ENCODE assay signal across 9 cellular contexts in genomic region chr1:52552236-52552504, GRCh38. TPM values are rescaled to one million over a fixed set of nuclear protein-coding genes. Genes with fewer than 3 reads are reported as not detected.
DNase-seq lines count a peak whose midpoint lies in the region; FAIRE-seq and TF ChIP-seq lines count a peak whose summit lies in the region.
"Had no signal": no experiment of that assay in that cellular context is flagged by ENCODE, and none has a peak within 500 bp of the region (broad histone marks: within the 10 kb centered on the region; RNA-seq: fewer than 3 reads in every experiment).

No MANE protein-coding gene starts in this region.

- H3K4ac ChIP-seq in H1 (replicated peaks; ENCODE audit: insufficient read length, low read depth, low read length), result no peak overlapping the region

- no peak overlapping the region for H4K5ac ChIP-seq in H1 (ENCODE audit: insufficient read length, low read depth, low read length)

- H3K14ac ChIP-seq in H1 (ENCODE audit: insufficient read length), result no peak overlapping the region

- H3K4me1 ChIP-seq in H1 (replicated peaks in 1 of 4; ENCODE audit: control insufficient read depth in 3 of 4, insufficient read depth in 4 of 4, low read length in 3 of 4), result peaks cover 3 to 11% (median 9%) of the 10 kb centered on the region in 4 experiments; a peak in 5 of 7 replicates
- no peaks in the 10 kb centered on the region for H3K4me1 ChIP-seq in mucosa of stomach (ENCODE audit: control insufficient read depth, insufficient read depth, low read length)

- H2AK5ac ChIP-seq in H1 (ENCODE audit: low read depth, low read length), result no peak overlapping the region

- H3K4me1 Mint-ChIP-seq in HFFc6 (ENCODE audit: low read depth) (peaks cover 42% of the 10 kb centered on the region), CD14-positive monocyte (peaks cover 21% of the 10 kb centered on the region)

- H3K4me3 Mint-ChIP-seq in HFFc6 (no peak overlapping the region), CD14-positive monocyte (no peak overlapping the region)
- H3K4me3 Mint-ChIP-seq: dendritic cell treated with granulocyte-macrophage colony-stimulating factor and Interleukin-4, amounts not matched to agents 40 ng/mL and 50 ng/mL, for 4 days had no signal

- intact Hi-C loops in CD14-positive monocyte (cut with micrococcal nuclease), result loop anchor here (10.0 kb wide), 3 partner anchors 83 to 147 kb away; partner anchors contain the start of genes SHISAL2A (in 2 of the 2), ORC1 (in 1 of the 2) and PRPF38A (in 1 of the 2)

- DNase-seq in EL, result peak; percentile 61
- peak; percentile 34 for DNase-seq in HFFc6
- peak; percentile 33 for DNase-seq in NCI-H345 treated with DMSO at 0.1 percent for 48 hours (lab: John Stamatoyannopoulos, UW; ENCODE audit: unreplicated experiment)
- DNase-seq in activated CD4-positive, alpha-beta T cell treated with anti-CD3 and anti-CD28 coated beads, Interleukin-2, amount 50 U/mL, for 48 hours, result peak; percentile 71 to 78
- no peak for DNase-seq in H1 (ENCODE audit: low read depth in 1 of 2, low spot score in 2 of 2)
- DNase-seq in stimulated activated CD8-positive, alpha-beta memory T cell treated with anti-CD3 and anti-CD28 coated beads, Interleukin-7, amount 100 ng/mL, for 24 hours (ENCODE audit: low read depth), result peak; percentile 28
- DNase-seq in CD14-positive monocyte (ENCODE audit: low spot score), result no peak

- no peak for FAIRE-seq in H1 (lab: Jason Lieb, UNC)

- H3K36me3 Mint-ChIP-seq in HFFc6 (ENCODE audit: low read depth) (no peaks in the 10 kb centered on the region), CD14-positive monocyte (no peaks in the 10 kb centered on the region)

- no peak for TF ChIP-seq EP300 in H1 (IDR thresholded peaks at IDR 0.05; ENCODE audit: borderline replicate concordance in 1 of 2, low read depth in 2 of 2, low read length in 2 of 2)

- H4K91ac ChIP-seq in H1 (replicated peaks; ENCODE audit: insufficient read length, low read length), result no peak overlapping the region

- TF ChIP-seq CTCF in HFFc6 (IDR thresholded peaks at IDR 0.05) (no peak), H1 (IDR thresholded peaks at IDR 0.05; ENCODE audit: control extremely low read depth in 1 of 3, insufficient read depth in 1 of 3, low read depth in 1 of 3, low read length in 3 of 3) (no peak), CD14-positive monocyte (IDR thresholded peaks at IDR 0.05) (no peak)

- 3% methylated on average over 14 of the region's 14 CpGs; no CpG with 5 or more reads in 1 of the 2 experiments for WGBS in H1 (ENCODE audit: extremely low coverage in 1 of 2, insufficient coverage in 1 of 2, insufficient read length in 1 of 2, insufficient replicate concordance in 2 of 2, low coverage in 1 of 2, low lambda C conversion rate in 2 of 2, missing lambda C conversion rate in 1 of 2), 2 experiments

- H3K18ac ChIP-seq in H1 (ENCODE audit: extremely low read depth, low read length), result no peak overlapping the region

- no peak overlapping the region for H2BK15ac ChIP-seq in H1 (ENCODE audit: low read length)

- H3K4me2 ChIP-seq in H1 (ENCODE audit: insufficient read depth in 1 of 2, low read depth in 2 of 2, low read length in 2 of 2), result peak overlapping the region; percentile 79 to 85

- peak overlapping the region; percentile 75 to 94 (median 87) for H3K4me3 ChIP-seq in H1 (ENCODE audit: extremely low read depth in 1 of 4, insufficient read depth in 2 of 4, low read depth in 3 of 4, low read length in 4 of 4)
- H3K4me3 ChIP-seq in mucosa of stomach (ENCODE audit: low read length), result peak overlapping the region; percentile 78

- peaks cover 13 to 53% of the 10 kb centered on the region in 2 experiments; a peak in 3 of 4 replicates for H3K79me2 ChIP-seq in H1 (ENCODE audit: control insufficient read depth in 1 of 2, insufficient read depth in 2 of 2, low read length in 2 of 2)

- H4K8ac ChIP-seq in H1 (ENCODE audit: extremely low read depth, insufficient read depth, low read length), result no peak overlapping the region

- peaks cover 4 to 9% of the 10 kb centered on the region in 2 experiments for H4K20me1 ChIP-seq in H1 (replicated peaks in 1 of 2; ENCODE audit: control insufficient read depth in 1 of 2, insufficient read depth in 2 of 2, low read length in 2 of 2)

- no peak overlapping the region for H3K27ac Mint-ChIP-seq in HFFc6
- H3K27ac Mint-ChIP-seq in CD14-positive monocyte, result no peak overlapping the region
- H3K27ac Mint-ChIP-seq: dendritic cell treated with granulocyte-macrophage colony-stimulating factor and Interleukin-4, amounts not matched to agents 40 ng/mL and 50 ng/mL, for 4 days had no signal

- no peak overlapping the region for H2BK20ac ChIP-seq in H1 (ENCODE audit: low read length)

- TF ChIP-seq POLR2A in H1 (IDR thresholded peaks at IDR 0.05; ENCODE audit: control extremely low read depth in 1 of 2, low read depth in 2 of 2, low read length in 2 of 2), result no peak; a peak in 1 of 3 replicates

- H3K27me3 Mint-ChIP-seq in HFFc6 (ENCODE audit: insufficient read depth) (peaks cover under 1% of the 10 kb centered on the region; the same call in 1 of the 2 replicates), CD14-positive monocyte (ENCODE audit: low read depth in 3 of 3) (peaks cover 2 to 6% (median 5%) of the 10 kb centered on the region in 3 donors)

- no peaks in the 10 kb centered on the region for H3K27me3 ChIP-seq in H1 (replicated peaks in 1 of 4; ENCODE audit: control insufficient read depth in 3 of 4, extremely low read depth in 1 of 4, insufficient read depth in 3 of 4, low read length in 3 of 4)
- no peaks in the 10 kb centered on the region for H3K27me3 ChIP-seq in mucosa of stomach (ENCODE audit: control insufficient read depth, insufficient read depth, low read length)

- POLR2A ChIA-PET in H1 (lab: Charles Lee; ENCODE audit: partially characterized antibody), result interaction anchor here (0.7 to 2.2 kb wide), 2 partner anchors 25 to 50 kb away, joined by 3 to 5 read pairs; partner anchors contain the start of gene GPX7

- H2BK12ac ChIP-seq in H1 (ENCODE audit: low read depth, low read length), result no peak overlapping the region

- H3K9ac ChIP-seq in H1 (replicated peaks in 1 of 4; ENCODE audit: extremely low read depth in 1 of 4, low read depth in 3 of 4, low read length in 3 of 4) (peak overlapping the region; percentile 59 to 94 (median 74); a peak in 6 of 7 replicates), mucosa of stomach (ENCODE audit: low read length) (peak overlapping the region; percentile 79)

- no peak overlapping the region for H3K56ac ChIP-seq in H1 (replicated peaks; ENCODE audit: insufficient read length, low read depth, low read length)

- H3K23me2 ChIP-seq in H1 (ENCODE audit: low read depth, low read length), result peaks cover 16% of the 10 kb centered on the region

- H3K36me3 ChIP-seq in H1 (ENCODE audit: control insufficient read depth in 2 of 4, insufficient read depth in 4 of 4, low read length in 3 of 4), result no peaks in the 10 kb centered on the region
- no peaks in the 10 kb centered on the region for H3K36me3 ChIP-seq in mucosa of stomach (ENCODE audit: control insufficient read depth, insufficient read depth, low read length)

- H3K79me1 ChIP-seq in H1 (ENCODE audit: low read depth, low read length), result peaks cover 3% of the 10 kb centered on the region; the same call in 1 of the 2 replicates

- no peak overlapping the region for H2BK120ac ChIP-seq in H1 (replicated peaks; ENCODE audit: low read depth, low read length)

- H3K27ac ChIP-seq in H1 (ENCODE audit: low read depth, low read length), result 0 out of 2 replicates have a peak overlapping the region, but pooled peaks have one; percentile 58

- H3K9me3 ChIP-seq in H1 (ENCODE audit: insufficient read depth in 2 of 2, low read depth in 1 of 2, low read length in 1 of 2) (no peaks in the 10 kb centered on the region), mucosa of stomach (ENCODE audit: control insufficient read depth, low read length) (no peaks in the 10 kb centered on the region)

- no peak overlapping the region for H2AFZ ChIP-seq in H1 (ENCODE audit: low read length)

- no peak overlapping the region for H2BK5ac ChIP-seq in H1 (ENCODE audit: low read depth, low read length)

- CTCF ChIA-PET in H1 (lab: Charles Lee; ENCODE audit: partially characterized antibody), result no interaction called here

- TF ChIP-seq RAD21 in H1 (IDR thresholded peaks at IDR 0.05 in 1 of 2, conservative IDR thresholded peaks at IDR 0.05 in 1 of 2; ENCODE audit: low read depth in 2 of 2, low read length in 2 of 2), result no peak

- H3K9me3 Mint-ChIP-seq in HFFc6 (no peaks in the 10 kb centered on the region), CD14-positive monocyte (no peaks in the 10 kb centered on the region)
- H3K9me3 Mint-ChIP-seq: dendritic cell treated with granulocyte-macrophage colony-stimulating factor and Interleukin-4, amounts not matched to agents 40 ng/mL and 50 ng/mL, for 4 days had no signal

- no peak overlapping the region for H3K23ac ChIP-seq in H1 (ENCODE audit: insufficient read length)

TF ChIP-seq in H1, 55 proteins besides CTCF, POLR2A, EP300 and RAD21 (continues in another document):
- TF ChIP-seq NANOG (IDR thresholded peaks at IDR 0.05; ENCODE audit: insufficient read depth, low read depth, low read length, poor library complexity, severe bottlenecking), result no peak
- TF ChIP-seq SIRT6 (IDR thresholded peaks at IDR 0.05; ENCODE audit: low read length), result no peak

RNA-seq across cellular contexts. Expression of gene TUT4, which starts 0.7 kb away (rescaled TPM):
- total RNA-seq in HFFc6 (2021; fragmentation: NEBNext Ultra II Directional; extraction: Animal tissue kit (Norgen Biotek cat#: 25700)), result 10 to 100 TPM; 24.1 to 32.0 (median 27.2) TPM
- total RNA-seq in H1 (2021; fragmentation: NEBNext Ultra II Directional; extraction: Animal tissue kit (Norgen Biotek cat#: 25700)), result 63.3 and 63.8 TPM in 2 replicates
- polyA plus RNA-seq in H1 (2011; rRNA removed) (54.5 and 58.4 TPM in 2 replicates), CD14-positive monocyte (1 to 10 TPM; 4.3 to 7.6 TPM)
- polyA plus RNA-seq in H1 (2011; cell fraction: cytosol; rRNA removed), result 48.2 TPM
- polyA plus RNA-seq in H1 (2011; cell fraction: nucleus; rRNA removed), result 171 TPM
- 53.2 to 63.8 TPM (median 59.1 TPM) in 4 replicates for polyA plus RNA-seq in H1 (2012, experiment 1 of 2)
- polyA plus RNA-seq in H1 (2012, experiment 2 of 2), result 2.6 TPM
- 42.4 TPM for polyA plus RNA-seq in H1 (2013, experiment 1 of 2)
- 41.4 TPM for polyA plus RNA-seq in H1 (2013, experiment 2 of 2)
- polyA minus RNA-seq in H1 (2011; rRNA and poly(A)+ RNA removed), result 40.0 and 60.0 TPM in 2 replicates
- 21.1 TPM for polyA minus RNA-seq in H1 (2011; cell fraction: cytosol; rRNA and poly(A)+ RNA removed)
- polyA minus RNA-seq in H1 (2011; cell fraction: nucleus; rRNA and poly(A)+ RNA removed), result 53.2 TPM

RNA-seq across cellular contexts. Expression of gene GPX7, which starts 50.0 kb away (rescaled TPM):
- 10 to 100 TPM; 15.5 to 24.6 (median 18.6) TPM for total RNA-seq in HFFc6 (2021; fragmentation: NEBNext Ultra II Directional; extraction: Animal tissue kit (Norgen Biotek cat#: 25700))
- total RNA-seq in H1 (2021; fragmentation: NEBNext Ultra II Directional; extraction: Animal tissue kit (Norgen Biotek cat#: 25700)), result 12.2 and 13.0 TPM in 2 replicates
- polyA plus RNA-seq in H1 (2011; rRNA removed), result 30.9 and 37.5 TPM in 2 replicates
- polyA plus RNA-seq in H1 (2011; cell fraction: cytosol; rRNA removed), result 27.8 TPM
- 21.1 TPM for polyA plus RNA-seq in H1 (2011; cell fraction: nucleus; rRNA removed)
- polyA plus RNA-seq in H1 (2012, experiment 1 of 2), result 9.4 to 15.7 TPM (median 14.1 TPM) in 4 replicates
- 14.0 TPM for polyA plus RNA-seq in H1 (2012, experiment 2 of 2)
- polyA plus RNA-seq in H1 (2013, experiment 1 of 2), result 16.6 TPM
- 18.6 TPM for polyA plus RNA-seq in H1 (2013, experiment 2 of 2)
- 10.8 and 18.3 TPM in 2 replicates for polyA minus RNA-seq in H1 (2011; rRNA and poly(A)+ RNA removed)
- 12.9 TPM for polyA minus RNA-seq in H1 (2011; cell fraction: cytosol; rRNA and poly(A)+ RNA removed)
- polyA minus RNA-seq in H1 (2011; cell fraction: nucleus; rRNA and poly(A)+ RNA removed), result 7.4 TPM
- 1 to 10 TPM; 2.9 to 3.3 TPM for polyA plus RNA-seq in CD14-positive monocyte

Comparison
In these comparisons a context has a peak if more than half of its experiments do, and no peak if none do; other contexts are left out.
1. DNase-seq: peak in EL (single experiment), HFFc6 (single experiment), NCI-H345 treated with DMSO at 0.1 percent for 48 hours (single experiment), activated CD4-positive, alpha-beta T cell treated with anti-CD3 and anti-CD28 coated beads, Interleukin-2, amount 50 U/mL, for 48 hours (2 of 2) and stimulated activated CD8-positive, alpha-beta memory T cell treated with anti-CD3 and anti-CD28 coated beads, Interleukin-7, amount 100 ng/mL, for 24 hours (single experiment); none in H1 (0 of 2) and CD14-positive monocyte (single experiment).